Comparison of ENCODE assay signal across 1 cellular context in genomic region chr14:100706200-100706599, GRCh38.
TF ChIP-seq lines count a peak whose summit lies in the region.

No MANE protein-coding gene starts in this region.

TF ChIP-seq in H1, 55 proteins besides CTCF, POLR2A, EP300 and RAD21 (continued from another document):
- TF ChIP-seq CHD7 (IDR thresholded peaks at IDR 0.05; ENCODE audit: insufficient replicate concordance, low read length) (no peak), RFX5 (IDR thresholded peaks at IDR 0.05; ENCODE audit: borderline replicate concordance, low read depth, low read length) (no peak), SIRT6 (IDR thresholded peaks at IDR 0.05; ENCODE audit: low read length) (no peak)
